8 cellular contexts compared by ENCODE assay signal in the genomic region with DNA sequence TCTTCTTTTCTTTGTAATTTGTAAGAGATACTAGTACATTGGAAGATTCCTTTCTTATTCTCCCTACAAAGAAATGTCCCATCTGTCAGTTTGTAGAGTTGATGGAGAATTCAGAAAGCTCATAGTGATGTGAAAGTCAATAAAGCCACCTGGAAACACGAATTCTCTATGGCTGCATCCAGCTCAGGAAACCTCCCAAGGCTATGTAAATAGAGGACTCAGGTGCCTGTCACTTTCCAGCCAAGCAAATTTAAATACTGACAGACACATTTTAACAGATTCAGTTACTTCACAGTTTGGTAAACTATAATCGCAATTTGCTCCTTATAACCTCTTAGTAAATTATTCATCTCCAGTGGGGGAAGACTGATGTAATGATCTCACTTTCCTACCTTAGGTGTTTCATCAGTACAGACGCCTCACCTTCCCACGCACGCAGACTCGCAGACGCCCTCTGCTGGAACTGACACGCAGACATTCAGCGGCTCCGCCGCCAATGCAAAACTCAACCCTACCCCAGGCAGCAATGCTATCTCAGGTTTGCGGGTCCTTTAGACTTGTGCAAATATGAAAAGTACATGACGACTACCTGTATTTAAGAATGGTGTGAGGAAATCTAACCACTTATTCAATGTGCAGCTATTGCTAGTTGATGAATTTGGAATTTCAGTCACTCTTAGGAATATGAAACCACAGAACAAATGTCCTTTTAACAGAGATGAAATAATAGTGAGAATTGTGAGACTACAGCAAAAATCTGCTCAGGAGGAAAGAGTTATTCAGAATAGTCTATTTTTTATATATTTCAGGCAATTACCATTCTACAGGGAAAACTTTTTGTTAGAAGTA.
A peak's percentile ranks its signal among the peaks of the same experiment; 100 is the strongest.
DNase-seq lines count a peak whose midpoint lies in the region; ATAC-seq, FAIRE-seq and TF ChIP-seq lines count a peak whose summit lies in the region.

No MANE protein-coding gene starts in this region.

- H3K27ac ChIP-seq in pancreas, result no peak overlapping the region

- peak overlapping the region; percentile 97 for H3K27ac Mint-ChIP-seq in activated T-cell treated with anti-CD3 and anti-CD28 coated beads, Interleukin-2, amount 50 U/mL, for 72 hours

- no peaks in the 10 kb centered on the region for H3K9me3 ChIP-seq in pancreas

- ATAC-seq in activated T-cell treated with anti-CD3 and anti-CD28 coated beads, Interleukin-2, amount 50 U/mL, for 72 hours (replicated peaks in 1 of 2), result peak; percentile 79 to 80
- ATAC-seq in pancreas (peak; percentile 95 to 99 (median 98)), HG03045 (IDR thresholded peaks at IDR 0.05; ENCODE audit: unreplicated experiment) (no peak)

- DNase-seq in GM18507 (ENCODE audit: extremely low spot score, insufficient read length, low read depth) (no peak), NCI-H69 (lab: John Stamatoyannopoulos, UW) (peak; percentile 98), fibroblast of peridontal ligament (ENCODE audit: extremely low read depth) (peak; percentile 30), pancreas (peak; percentile 42 to 85 (median 76)), T1000 (lab: John Stamatoyannopoulos, UW) (no peak), RPMI8226 (no peak)
- DNase-seq in activated T-cell treated with anti-CD3 and anti-CD28 coated beads, Interleukin-2, amount 50 U/mL, for 72 hours, result peak; percentile 71 to 80

- peaks cover 27 to 70% of the 10 kb centered on the region in 2 donors for H3K36me3 Mint-ChIP-seq in activated T-cell treated with anti-CD3 and anti-CD28 coated beads, Interleukin-2, amount 50 U/mL, for 72 hours (ENCODE audit: insufficient read depth in 2 of 2)

- peak; percentile 54 to 79 (median 60) for TF ChIP-seq CTCF in pancreas (IDR thresholded peaks at IDR 0.05)

- no peaks in the 10 kb centered on the region for H3K27me3 Mint-ChIP-seq in activated T-cell treated with anti-CD3 and anti-CD28 coated beads, Interleukin-2, amount 50 U/mL, for 72 hours (ENCODE audit: low read depth)

- H3K4me1 Mint-ChIP-seq in activated T-cell treated with anti-CD3 and anti-CD28 coated beads, Interleukin-2, amount 50 U/mL, for 72 hours (ENCODE audit: low read depth), result peaks cover 94% of the 10 kb centered on the region

- H3K36me3 ChIP-seq in pancreas, result no peaks in the 10 kb centered on the region

- peak overlapping the region; percentile 23 to 64 for H3K4me3 Mint-ChIP-seq in activated T-cell treated with anti-CD3 and anti-CD28 coated beads, Interleukin-2, amount 50 U/mL, for 72 hours

- FAIRE-seq in GM18507 (lab: Jason Lieb, UNC) (peak; percentile 36), pancreas (lab: Jason Lieb, UNC) (no peak)

- H3K4me1 ChIP-seq in pancreas, result peaks cover 0 to 7% (median 0%) of the 10 kb centered on the region in 3 donors

- 6 to 7% methylated on average over 13 of the region's 13 CpGs for WGBS in pancreas, 2 donors

- intact Hi-C loops in pancreas (cut with DNase I), result no loop called here

- H3K9me3 Mint-ChIP-seq in activated T-cell treated with anti-CD3 and anti-CD28 coated beads, Interleukin-2, amount 50 U/mL, for 72 hours, result no peaks in the 10 kb centered on the region

- no peak overlapping the region for H3K4me3 ChIP-seq in pancreas

- H3K27me3 ChIP-seq in pancreas, result no peaks in the 10 kb centered on the region

Comparison
In these comparisons a context has a peak if more than half of its experiments do, and no peak if none do; other contexts are left out.
1. DNase-seq: peak in NCI-H69 (single experiment), activated T-cell treated with anti-CD3 and anti-CD28 coated beads, Interleukin-2, amount 50 U/mL, for 72 hours (2 of 2), fibroblast of peridontal ligament (single experiment) and pancreas (6 of 6); none in GM18507 (single experiment), T1000 (single experiment) and RPMI8226 (single experiment).